ENCODE assay signal across 25 cellular contexts in the genomic region with DNA sequence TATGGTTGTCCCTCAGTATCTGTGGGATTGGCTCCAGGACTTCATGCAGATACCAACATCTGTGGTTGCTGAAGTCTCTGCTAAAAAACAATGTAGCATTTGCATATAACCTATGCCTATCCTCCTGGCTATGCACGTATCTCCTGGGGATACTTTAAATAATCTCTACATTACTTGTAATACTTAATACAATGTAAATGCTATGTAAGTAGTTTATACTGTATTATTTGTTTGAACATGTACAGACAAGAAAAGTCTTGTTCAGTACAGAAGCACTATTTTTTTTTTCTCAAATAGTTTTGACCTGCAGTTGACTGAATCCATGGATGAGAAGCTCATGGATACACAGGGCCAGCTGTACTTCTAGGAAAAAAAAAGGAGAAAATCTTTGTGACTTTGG.
"Had no signal": no experiment of that assay in that cellular context is flagged by ENCODE, and none has a peak within 500 bp of the region (broad histone marks: within the 10 kb centered on the region; RNA-seq: fewer than 3 reads in every experiment).

No MANE protein-coding gene starts in this region.

- H3K9me3 Mint-ChIP-seq: activated naive CD4-positive, alpha-beta T cell treated with anti-CD3 and anti-CD28 coated beads, Interleukin-2, amount 50 U/mL, for 72 hours; activated T-cell treated with anti-CD3 and anti-CD28 coated beads, Interleukin-2, amount 50 U/mL, for 72 hours; stimulated activated effector memory CD8-positive, alpha-beta T cell treated with anti-CD3 and anti-CD28 coated beads, Interleukin-12 subunit alpha, Interleukin-12 subunit beta, amount 100 ng/mL, for 72 hours; stimulated activated naive CD8-positive, alpha-beta T cell treated with anti-CD3 and anti-CD28 coated beads, Interleukin-15, Interleukin-2, amounts not matched to agents 100 ng/mL and 50 ng/mL, for 24 hours; T-cell had no signal

- H3K27ac Mint-ChIP-seq: activated naive CD4-positive, alpha-beta T cell treated with anti-CD3 and anti-CD28 coated beads, Interleukin-2, amount 50 U/mL, for 72 hours; activated T-cell treated with anti-CD3 and anti-CD28 coated beads, Interleukin-2, amount 50 U/mL, for 72 hours; progenitor cell of endocrine pancreas; stimulated activated effector memory CD8-positive, alpha-beta T cell treated with anti-CD3 and anti-CD28 coated beads, Interleukin-12 subunit alpha, Interleukin-12 subunit beta, amount 100 ng/mL, for 72 hours; stimulated activated naive CD8-positive, alpha-beta T cell treated with anti-CD3 and anti-CD28 coated beads, Interleukin-15, Interleukin-2, amounts not matched to agents 100 ng/mL and 50 ng/mL, for 24 hours; T-cell had no signal

- H3K27ac ChIP-seq: cardiac muscle cell, colonic mucosa, left lung, ovary, skin epidermis, thoracic aorta had no signal

- H3K4me3 ChIP-seq: cardiac muscle cell, colonic mucosa, left lung, lung, ovary, skin epidermis, thoracic aorta had no signal

- ATAC-seq: activated naive CD4-positive, alpha-beta T cell treated with anti-CD3 and anti-CD28 coated beads, Interleukin-2, amount 50 U/mL, for 72 hours; activated T-cell treated with anti-CD3 and anti-CD28 coated beads, Interleukin-2, amount 50 U/mL, for 72 hours; left lung; sciatic nerve; stimulated activated effector memory CD8-positive, alpha-beta T cell treated with anti-CD3 and anti-CD28 coated beads, Interleukin-12 subunit alpha, Interleukin-12 subunit beta, amount 100 ng/mL, for 72 hours; T-cell had no signal

- H3K36me3 Mint-ChIP-seq: activated naive CD4-positive, alpha-beta T cell treated with anti-CD3 and anti-CD28 coated beads, Interleukin-2, amount 50 U/mL, for 72 hours; stimulated activated effector memory CD8-positive, alpha-beta T cell treated with anti-CD3 and anti-CD28 coated beads, Interleukin-12 subunit alpha, Interleukin-12 subunit beta, amount 100 ng/mL, for 72 hours had no signal

- H3K4me1 ChIP-seq: colonic mucosa, left lung had no signal

- H3K36me3 ChIP-seq: cardiac muscle cell, colonic mucosa, left lung, ovary, thoracic aorta had no signal

- H3K9me3 ChIP-seq: colonic mucosa, left lung, ovary, thoracic aorta had no signal

- DNase-seq: activated CD4-positive, alpha-beta T cell treated with anti-CD3 and anti-CD28 coated beads for 4 hours; activated CD4-positive, alpha-beta T cell treated with anti-CD3 and anti-CD28 coated beads, Interleukin-2, amount 50 U/mL, for 4 hours; activated naive CD4-positive, alpha-beta T cell; activated T-cell treated with anti-CD3 and anti-CD28 coated beads for 4 hours; activated T-cell treated with anti-CD3 and anti-CD28 coated beads, Interleukin-2, amount 50 U/mL, for 72 hours; anterior cingulate cortex; cerebellar nuclear complex; colonic mucosa; effector CD8-positive, alpha-beta T cell; foreskin fibroblast; left lung; ovary; retina; stimulated activated CD4-positive, alpha-beta T cell treated with anti-CD3 and anti-CD28 coated beads, Interleukin-4, amount 100 ng/mL, for 24 hours; T-cell; trophoblast cell had no signal

- H3K27me3 Mint-ChIP-seq: progenitor cell of endocrine pancreas; stimulated activated naive CD8-positive, alpha-beta T cell treated with anti-CD3 and anti-CD28 coated beads, Interleukin-15, Interleukin-2, amounts not matched to agents 100 ng/mL and 50 ng/mL, for 24 hours; T-cell had no signal

- H3K4me3 Mint-ChIP-seq: activated T-cell treated with anti-CD3 and anti-CD28 coated beads, Interleukin-2, amount 50 U/mL, for 72 hours; stimulated activated effector memory CD8-positive, alpha-beta T cell treated with anti-CD3 and anti-CD28 coated beads, Interleukin-12 subunit alpha, Interleukin-12 subunit beta, amount 100 ng/mL, for 72 hours; stimulated activated naive CD8-positive, alpha-beta T cell treated with anti-CD3 and anti-CD28 coated beads, Interleukin-15, Interleukin-2, amounts not matched to agents 100 ng/mL and 50 ng/mL, for 24 hours; T-cell had no signal

- H3K27me3 ChIP-seq: cardiac muscle cell, colonic mucosa, left lung, ovary had no signal
